ENCODE assay signal across 9 cellular contexts in genomic region chr6:136922680-136922996, GRCh38. TPM values are rescaled to one million over a fixed set of nuclear protein-coding genes. Genes with fewer than 3 reads are reported as not detected.
DNase-seq lines count a peak whose midpoint lies in the region; ATAC-seq, FAIRE-seq and TF ChIP-seq lines count a peak whose summit lies in the region.
"Had no signal": no experiment of that assay in that cellular context is flagged by ENCODE, and none has a peak within 500 bp of the region (broad histone marks: within the 10 kb centered on the region; RNA-seq: fewer than 3 reads in every experiment).

No MANE protein-coding gene starts in this region.

- H3K27me3 ChIP-seq in HepG2 (ENCODE audit: control insufficient read depth in 1 of 2, insufficient read depth in 2 of 2, low read length in 2 of 2) (peaks cover 8 to 55% of the 10 kb centered on the region in 2 experiments), right lobe of liver (peaks cover 11 to 20% of the 10 kb centered on the region in 2 donors), astrocyte (ENCODE audit: insufficient read depth, low read length) (peaks cover 36% of the 10 kb centered on the region), lower lobe of right lung (ENCODE audit: low read depth) (peaks cover 65% of the 10 kb centered on the region), upper lobe of left lung (peaks cover 0 to 44% (median 31%) of the 10 kb centered on the region in 4 donors)

- H3K9me3 Mint-ChIP-seq in astrocyte (ENCODE audit: unreplicated experiment): peaks cover 2% of the 10 kb centered on the region

- no peaks in the 10 kb centered on the region for H3K36me3 Mint-ChIP-seq in astrocyte (ENCODE audit: low read depth, unreplicated experiment)

- no TSS peak for BruUV-seq in HepG2 (replicated peaks; lab: Mats Ljungman, UMichigan)

- 39% methylated on average over 24 of the region's 29 CpGs for WGBS in HepG2 (ENCODE audit: low lambda C conversion rate)
- 0% methylated on average over 1 of the region's 29 CpGs for WGBS in right lobe of liver (ENCODE audit: insufficient coverage, low coverage, low lambda C conversion rate, missing lambda C conversion rate)
- WGBS in upper lobe of left lung, 2 donors: 0% methylated on average over 2 to 14 of the region's 29 CpGs

- peak overlapping the region; percentile 79 for H3K4me3 Mint-ChIP-seq in astrocyte (ENCODE audit: unreplicated experiment)

- H3K27ac ChIP-seq in HepG2 (ENCODE audit: extremely low read length, insufficient read depth, low read length) (no peak overlapping the region), right lobe of liver (no peak overlapping the region), astrocyte (ENCODE audit: low read depth, low read length) (no peak overlapping the region), lower lobe of right lung (no peak overlapping the region), upper lobe of left lung (no peak overlapping the region)

- no peak overlapping the region for H3K9ac ChIP-seq in HepG2 (ENCODE audit: insufficient read depth, low read depth, low read length)
- no peak overlapping the region for H3K9ac ChIP-seq in astrocyte (ENCODE audit: low read length)

- H3K79me2 ChIP-seq in HepG2 (ENCODE audit: insufficient read depth, low read length) (no peaks in the 10 kb centered on the region), astrocyte (ENCODE audit: insufficient read depth, low read length) (no peaks in the 10 kb centered on the region)

- in situ Hi-C loops in HepG2 (cut with HindIII; ENCODE audit: extremely low pct_ligation_motif_present, low pct_unique_long_range_greater_than_20kb): loop anchor here (25.0 kb wide), 1 partner anchor 285 kb away; no protein-coding TSS in a partner anchor

- H3K4me1 ChIP-seq in HepG2 (ENCODE audit: insufficient read depth, low read length) (no peaks in the 10 kb centered on the region), right lobe of liver (peaks cover 0 to 27% (median 10%) of the 10 kb centered on the region in 4 donors), astrocyte (ENCODE audit: insufficient read depth, low read length) (peaks cover 20% of the 10 kb centered on the region), lower lobe of right lung (peaks cover 38% of the 10 kb centered on the region), upper lobe of left lung (peaks cover 31 to 40% (median 37%) of the 10 kb centered on the region in 4 donors)

- DNase-seq in HepG2 (ENCODE audit: low spot score) (no peak), right lobe of liver (no peak), astrocyte (ENCODE audit: low read depth) (no peak), lower lobe of right lung (no peak), upper lobe of left lung (peak in 1 of 2 donors; percentile 84), AG08395 (ENCODE audit: low spot score) (no peak), NCI-H1105 (lab: John Stamatoyannopoulos, UW) (no peak)

- H3K9me3 ChIP-seq in HepG2 (ENCODE audit: low read length) (no peaks in the 10 kb centered on the region), right lobe of liver (no peaks in the 10 kb centered on the region), astrocyte (ENCODE audit: insufficient read depth, low read depth, low read length) (peaks cover 5% of the 10 kb centered on the region), lower lobe of right lung (no peaks in the 10 kb centered on the region), upper lobe of left lung (no peaks in the 10 kb centered on the region)

- intact Hi-C loops in HepG2 (cut with micrococcal nuclease; ENCODE audit: unreplicated experiment) (no loop called here), right lobe of liver (cut with DNase I) (no loop called here), lower lobe of right lung (cut with DNase I) (no loop called here)

- no peaks in the 10 kb centered on the region for H3K4me1 Mint-ChIP-seq in astrocyte (ENCODE audit: low read depth, unreplicated experiment)

- CTCF ChIA-PET in HepG2 (lab: Yijun Ruan, JAX; ENCODE audit: low intra/inter-chr PET ratio, low total read pairs): no interaction called here

- ATAC-seq in HepG2 (peak; percentile 13; the same call in 2 of the 3 replicates), right lobe of liver (no peak), lower lobe of right lung (peak in 1 of 2 donors; percentile 18), upper lobe of left lung (ENCODE audit: low FRiP score in 2 of 2) (no peak), GM21423 (IDR thresholded peaks at IDR 0.05; ENCODE audit: unreplicated experiment) (no peak)

- H3K4me3 ChIP-seq in HepG2 (replicated peaks in 1 of 3; ENCODE audit: insufficient read depth in 1 of 3, low read depth in 2 of 3, low read length in 3 of 3): no peak overlapping the region
- peak overlapping the region in 1 of 3 donors; percentile 33 for H3K4me3 ChIP-seq in right lobe of liver
- peak overlapping the region; percentile 56 for H3K4me3 ChIP-seq in astrocyte (ENCODE audit: insufficient read depth, low read depth, low read length)
- H3K4me3 ChIP-seq in lower lobe of right lung: peak overlapping the region; percentile 62
- peak overlapping the region in 3 of 4 donors; percentile 45 to 51 (median 48) for H3K4me3 ChIP-seq in upper lobe of left lung

- peaks cover 50% of the 10 kb centered on the region for H3K27me3 Mint-ChIP-seq in astrocyte (ENCODE audit: low read depth, unreplicated experiment)

- TF ChIP-seq EP300 in HepG2 (IDR thresholded peaks at IDR 0.05; ENCODE audit: low read depth in 2 of 2, low read length in 2 of 2) (no peak), HepG2 (CRISPR knock-in tag; IDR thresholded peaks at IDR 0.05; ENCODE audit: borderline replicate concordance) (no peak), upper lobe of left lung (IDR thresholded peaks at IDR 0.05) (no peak)

- H3K4me2 ChIP-seq in HepG2 (ENCODE audit: low read depth, low read length) (no peak overlapping the region), astrocyte (ENCODE audit: low read length) (peak overlapping the region; percentile 91)

- H3K36me3 ChIP-seq in HepG2 (replicated peaks in 1 of 2; ENCODE audit: control insufficient read depth in 1 of 2, insufficient read depth in 2 of 2, low read length in 2 of 2) (no peaks in the 10 kb centered on the region), right lobe of liver (no peaks in the 10 kb centered on the region), astrocyte (ENCODE audit: insufficient read depth, low read length) (no peaks in the 10 kb centered on the region), lower lobe of right lung (no peaks in the 10 kb centered on the region), upper lobe of left lung (no peaks in the 10 kb centered on the region)

- TF ChIP-seq CTCF in HepG2 (CRISPR knock-in tag; IDR thresholded peaks at IDR 0.05): no peak
- no peak for TF ChIP-seq CTCF in right lobe of liver (IDR thresholded peaks at IDR 0.05)
- TF ChIP-seq CTCF in astrocyte (IDR thresholded peaks at IDR 0.05; ENCODE audit: insufficient read depth, low read depth, low read length): no peak
- TF ChIP-seq CTCF in lower lobe of right lung (IDR thresholded peaks at IDR 0.05): no peak
- TF ChIP-seq CTCF in upper lobe of left lung (IDR thresholded peaks at IDR 0.05): no peak

- H3K27ac Mint-ChIP-seq in astrocyte (ENCODE audit: unreplicated experiment): no peak overlapping the region

- H2AFZ ChIP-seq in HepG2 (ENCODE audit: low read length): no peak overlapping the region
- peak overlapping the region; percentile 59 for H2AFZ ChIP-seq in astrocyte (ENCODE audit: low read depth, low read length)

- FAIRE-seq in HepG2 (lab: Jason Lieb, UNC) (no peak), astrocyte (lab: Jason Lieb, UNC) (no peak)
- FAIRE-seq: G401.6 had no signal

- no peak for TF ChIP-seq POLR2A in HepG2 (IDR thresholded peaks at IDR 0.05; ENCODE audit: insufficient read depth in 1 of 2, low read depth in 2 of 2, low read length in 2 of 2)
- TF ChIP-seq POLR2A in right lobe of liver (IDR thresholded peaks at IDR 0.05): no peak
- TF ChIP-seq POLR2A in upper lobe of left lung (IDR thresholded peaks at IDR 0.05): no peak

- TF ChIP-seq RAD21 in HepG2 (CRISPR knock-in tag; IDR thresholded peaks at IDR 0.05): no peak

- POLR2A ChIA-PET in HepG2 (lab: Yijun Ruan, JAX): no interaction called here

- H4K20me1 ChIP-seq in HepG2 (ENCODE audit: insufficient read depth, low read length) (no peaks in the 10 kb centered on the region), astrocyte (ENCODE audit: insufficient read depth, low read length) (no peaks in the 10 kb centered on the region)

TF ChIP-seq in HepG2, 621 proteins besides CTCF, POLR2A, EP300 and RAD21 (continues in another document):
- no peak for TF ChIP-seq ZNF629 (CRISPR knock-in tag; conservative IDR thresholded peaks at IDR 0.05)

RNA-seq across cellular contexts. Expression of gene SLC35D3, which starts 0.5 kb away (rescaled TPM):
- total RNA-seq in HepG2 (2016; rRNA removed; fragmentation: Illumina TruSeq; extraction: Trizol) (not detected in 2 replicates), right lobe of liver (not detected), astrocyte (not detected in 2 replicates), lower lobe of right lung (not detected), upper lobe of left lung (under 1 TPM in 1 of 6 donors, not detected in 5; 0.13 TPM)
- not detected in 2 replicates for total RNA-seq in HepG2 (2016; cell fraction: cytosol; rRNA removed; fragmentation: Illumina TruSeq; extraction: Trizol; ENCODE audit: low read depth)
- not detected in 2 replicates for total RNA-seq in HepG2 (2016; cell fraction: insoluble cytoplasmic fraction; rRNA removed; fragmentation: Illumina TruSeq; extraction: Trizol)
- not detected in 2 replicates for total RNA-seq in HepG2 (2016; cell fraction: membrane; rRNA removed; fragmentation: Illumina TruSeq; extraction: Trizol)
- not detected in 2 replicates for total RNA-seq in HepG2 (2016; cell fraction: nucleus; rRNA removed; fragmentation: Illumina TruSeq; extraction: Trizol)
- polyA plus RNA-seq in HepG2 (2011; rRNA removed): not detected in 2 replicates
- not detected in 2 replicates for polyA plus RNA-seq in HepG2 (2011; cell fraction: cytosol; rRNA removed)
- polyA plus RNA-seq in HepG2 (2011; cell fraction: nucleus; rRNA removed): not detected in 2 replicates
- not detected in 2 replicates for polyA plus RNA-seq in HepG2 (2012)
- polyA plus RNA-seq in HepG2 (2016; cell fraction: cytosol; fragmentation: Illumina TruSeq; extraction: Trizol; ENCODE audit: low read depth): not detected in 2 replicates
- polyA plus RNA-seq in HepG2 (2016; cell fraction: insoluble cytoplasmic fraction; fragmentation: Illumina TruSeq; extraction: Trizol; ENCODE audit: low read depth): not detected in 2 replicates
- not detected in 2 replicates for polyA plus RNA-seq in HepG2 (2016; cell fraction: membrane; fragmentation: Illumina TruSeq; extraction: Trizol; ENCODE audit: low read depth)
- not detected in 2 replicates for polyA plus RNA-seq in HepG2 (2016; cell fraction: nucleus; fragmentation: Illumina TruSeq; extraction: Trizol; ENCODE audit: insufficient read depth, low read depth)
- polyA minus RNA-seq in HepG2 (2011; rRNA and poly(A)+ RNA removed; ENCODE audit: low replicate concordance): not detected in 2 replicates
- polyA minus RNA-seq in HepG2 (2011; cell fraction: cytosol; rRNA and poly(A)+ RNA removed): not detected in 2 replicates
- polyA minus RNA-seq in HepG2 (2011; cell fraction: nucleus; rRNA and poly(A)+ RNA removed): not detected in 2 replicates

Comparison
In these comparisons a context has a peak if more than half of its experiments do, and no peak if none do; other contexts are left out.
1. H3K4me3 ChIP-seq: peak in astrocyte (single experiment), lower lobe of right lung (single experiment) and upper lobe of left lung (3 of 4); none in HepG2 (0 of 3).